In the genomic region with DNA sequence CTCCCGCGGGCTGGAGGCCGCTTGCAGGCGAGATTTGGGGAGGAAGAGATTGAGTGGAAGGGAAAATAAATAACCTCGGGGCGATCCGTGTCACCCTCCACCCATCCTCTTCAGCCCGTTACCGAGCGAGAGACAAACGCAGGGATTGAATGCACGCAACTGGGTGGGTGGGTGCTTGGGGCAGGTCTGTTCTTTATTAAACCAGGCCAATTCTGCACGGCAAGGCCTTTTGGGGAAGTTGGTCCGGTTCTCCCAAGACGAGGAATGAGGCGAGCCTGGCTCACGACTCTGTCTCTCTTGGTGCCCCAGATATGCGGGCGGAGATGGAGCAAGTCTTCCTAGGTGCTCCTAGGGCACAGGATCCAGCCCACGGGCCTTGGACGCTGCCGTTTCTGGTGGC, we compare ENCODE assay signal across 9 cellular contexts. TPM values are rescaled to one million over a fixed set of nuclear protein-coding genes. Genes with fewer than 3 reads are reported as not detected.
A peak's percentile ranks its signal among the peaks of the same experiment; 100 is the strongest.
DNase-seq lines count a peak whose midpoint lies in the region; ATAC-seq and TF ChIP-seq lines count a peak whose summit lies in the region.
"Had no signal": no experiment of that assay in that cellular context is flagged by ENCODE, and none has a peak within 500 bp of the region (broad histone marks: within the 10 kb centered on the region; RNA-seq: fewer than 3 reads in every experiment).

No MANE protein-coding gene starts in this region.

- peak overlapping the region; percentile 88 for H3K4me3 Mint-ChIP-seq in stimulated activated memory B cell treated with anti-CD40 and anti-IgM and Interleukin-4, amounts not matched to agents 10 μg/mL and 1 μg/mL and 100 μg/mL, for 72 hours

- H3K4me3 ChIP-seq in fibroblast of the aortic adventitia (ENCODE audit: low read depth, low read length), result peak overlapping the region; percentile 55
- H3K4me3 ChIP-seq: BLaER1 treated with 17β-estradiol and CSF1 and Interleukin-3, amounts not matched to agents 10 nM and 100 nM had no signal

- ATAC-seq in stimulated activated memory B cell treated with anti-CD40 and anti-IgM and Interleukin-4, amounts not matched to agents 10 μg/mL and 1 μg/mL and 100 μg/mL, for 72 hours, result no peak
- no peak for ATAC-seq in GM18870 (IDR thresholded peaks at IDR 0.05; ENCODE audit: unreplicated experiment)

- no peak for TF ChIP-seq CTCF in fibroblast of the aortic adventitia (IDR thresholded peaks at IDR 0.05; ENCODE audit: insufficient read depth, low read length)

- H3K9me3 Mint-ChIP-seq in stimulated activated memory B cell treated with anti-CD40 and anti-IgM and Interleukin-4, amounts not matched to agents 10 μg/mL and 1 μg/mL and 100 μg/mL, for 72 hours, result peaks cover 2% of the 10 kb centered on the region

- DNase-seq in NCI-H2171 treated with DMSO at 0.1 percent for 48 hours (lab: John Stamatoyannopoulos, UW) (peak; percentile 7), NCI-H2171 (lab: John Stamatoyannopoulos, UW) (no peak), SHP77 (lab: John Stamatoyannopoulos, UW) (peak; percentile 49 to 63), fibroblast of the aortic adventitia (ENCODE audit: low read depth) (no peak), NAMALWA (ENCODE audit: low spot score) (no peak), substantia nigra (lab: John Stamatoyannopoulos, UW) (no peak)

- peaks cover 98% of the 10 kb centered on the region for H3K27me3 Mint-ChIP-seq in stimulated activated memory B cell treated with anti-CD40 and anti-IgM and Interleukin-4, amounts not matched to agents 10 μg/mL and 1 μg/mL and 100 μg/mL, for 72 hours

- no peaks in the 10 kb centered on the region for H3K36me3 Mint-ChIP-seq in stimulated activated memory B cell treated with anti-CD40 and anti-IgM and Interleukin-4, amounts not matched to agents 10 μg/mL and 1 μg/mL and 100 μg/mL, for 72 hours

- H3K27ac Mint-ChIP-seq in stimulated activated memory B cell treated with anti-CD40 and anti-IgM and Interleukin-4, amounts not matched to agents 10 μg/mL and 1 μg/mL and 100 μg/mL, for 72 hours, result peak overlapping the region; percentile 9

- peaks cover 55% of the 10 kb centered on the region for H3K4me1 Mint-ChIP-seq in stimulated activated memory B cell treated with anti-CD40 and anti-IgM and Interleukin-4, amounts not matched to agents 10 μg/mL and 1 μg/mL and 100 μg/mL, for 72 hours

- H3K27ac ChIP-seq in substantia nigra (ENCODE audit: low read depth, low read length, poor library complexity, severe bottlenecking), result no peak overlapping the region
- H3K27ac ChIP-seq: BLaER1 treated with 17β-estradiol and CSF1 and Interleukin-3, amounts not matched to agents 10 nM and 100 nM had no signal

RNA-seq across cellular contexts. Expression of a gene that starts 0.4 kb away (rescaled TPM):
- total RNA-seq in fibroblast of the aortic adventitia (ENCODE audit: low replicate concordance), result 0.18 and 4.7 TPM in 2 replicates

RNA-seq across cellular contexts. Expression of a gene that starts 3.9 kb away (rescaled TPM):
- total RNA-seq in fibroblast of the aortic adventitia (ENCODE audit: low replicate concordance), result 0.09 TPM in 1 of 2 replicates, not detected in the other

RNA-seq across cellular contexts. Expression of a gene that starts 6.4 kb away (rescaled TPM):
- total RNA-seq in fibroblast of the aortic adventitia (ENCODE audit: low replicate concordance), result 0.63 and 13.1 TPM in 2 replicates

RNA-seq across cellular contexts. Expression of a gene that starts 14.9 kb away (rescaled TPM):
- total RNA-seq in fibroblast of the aortic adventitia (ENCODE audit: low replicate concordance), result not detected in 2 replicates

RNA-seq across cellular contexts. Expression of a gene that starts 17.6 kb away (rescaled TPM):
- 0.27 and 0.57 TPM in 2 replicates for total RNA-seq in fibroblast of the aortic adventitia (ENCODE audit: low replicate concordance)

Comparison
In these comparisons a context has a peak if more than half of its experiments do, and no peak if none do; other contexts are left out.
1. DNase-seq: peak in NCI-H2171 treated with DMSO at 0.1 percent for 48 hours (single experiment) and SHP77 (2 of 2); none in NCI-H2171 (single experiment), fibroblast of the aortic adventitia (single experiment), NAMALWA (single experiment) and substantia nigra (0 of 49).